Comparison of ENCODE assay signal across 12 cellular contexts in genomic region chr14:65704850-65705249, GRCh38.
DNase-seq lines count a peak whose midpoint lies in the region; ATAC-seq lines count a peak whose summit lies in the region.
"Had no signal": no experiment of that assay in that cellular context is flagged by ENCODE, and none has a peak within 500 bp of the region (broad histone marks: within the 10 kb centered on the region; RNA-seq: fewer than 3 reads in every experiment).

No MANE protein-coding gene starts in this region.

- H3K4me3 ChIP-seq in adipocyte (ENCODE audit: low read length) = no peak overlapping the region

- no peaks in the 10 kb centered on the region for H3K27me3 ChIP-seq in adipocyte (replicated peaks; ENCODE audit: control insufficient read depth, insufficient read depth, low read length)

- peak; percentile 9 for DNase-seq in activated CD8-positive, alpha-beta memory T cell treated with anti-CD3 and anti-CD28 coated beads, Interleukin-2, amount 50 U/mL, for 24 hours (ENCODE audit: extremely low read depth)
- no peak for DNase-seq in activated CD8-positive, alpha-beta memory T cell treated with anti-CD3 and anti-CD28 coated beads for 24 hours
- DNase-seq in adipocyte (ENCODE audit: low read depth) (peak; percentile 1), NCI-H2196 treated with DMSO at 0.1 percent for 48 hours (lab: John Stamatoyannopoulos, UW; ENCODE audit: unreplicated experiment) (no peak), NCI-H128 (lab: John Stamatoyannopoulos, UW; ENCODE audit: unreplicated experiment) (no peak), NCI-H1417 (lab: John Stamatoyannopoulos, UW) (no peak)
- peak; percentile 46 for DNase-seq in stimulated activated CD4-positive, alpha-beta T cell treated with anti-CD3 and anti-CD28 coated beads, Interleukin-4, amount 100 ng/mL, for 24 hours
- DNase-seq: GDM1, naive B cell, NCI-H1930, SIG-M5 had no signal

- H3K4me1 ChIP-seq in adipocyte (ENCODE audit: control insufficient read depth, insufficient read depth, low read length) = peaks cover 22% of the 10 kb centered on the region

- H3K9me3 ChIP-seq in adipocyte (ENCODE audit: control insufficient read depth, low read length) = no peaks in the 10 kb centered on the region

- H3K9ac ChIP-seq in adipocyte (ENCODE audit: low read length) = no peak overlapping the region

- no peaks in the 10 kb centered on the region for H3K36me3 ChIP-seq in adipocyte (ENCODE audit: control insufficient read depth, insufficient read depth, low read length, severe bottlenecking)

- ATAC-seq in HG02884 (IDR thresholded peaks at IDR 0.05; ENCODE audit: unreplicated experiment) = peak; percentile 87

Comparison
In these comparisons a context has a peak if more than half of its experiments do, and no peak if none do; other contexts are left out.
1. DNase-seq: peak in activated CD8-positive, alpha-beta memory T cell treated with anti-CD3 and anti-CD28 coated beads, Interleukin-2, amount 50 U/mL, for 24 hours (single experiment), adipocyte (single experiment) and stimulated activated CD4-positive, alpha-beta T cell treated with anti-CD3 and anti-CD28 coated beads, Interleukin-4, amount 100 ng/mL, for 24 hours (single experiment); none in activated CD8-positive, alpha-beta memory T cell treated with anti-CD3 and anti-CD28 coated beads for 24 hours (single experiment), NCI-H2196 treated with DMSO at 0.1 percent for 48 hours (single experiment), NCI-H128 (single experiment) and NCI-H1417 (0 of 3).